2 cellular contexts compared by ENCODE assay signal in the genomic region with DNA sequence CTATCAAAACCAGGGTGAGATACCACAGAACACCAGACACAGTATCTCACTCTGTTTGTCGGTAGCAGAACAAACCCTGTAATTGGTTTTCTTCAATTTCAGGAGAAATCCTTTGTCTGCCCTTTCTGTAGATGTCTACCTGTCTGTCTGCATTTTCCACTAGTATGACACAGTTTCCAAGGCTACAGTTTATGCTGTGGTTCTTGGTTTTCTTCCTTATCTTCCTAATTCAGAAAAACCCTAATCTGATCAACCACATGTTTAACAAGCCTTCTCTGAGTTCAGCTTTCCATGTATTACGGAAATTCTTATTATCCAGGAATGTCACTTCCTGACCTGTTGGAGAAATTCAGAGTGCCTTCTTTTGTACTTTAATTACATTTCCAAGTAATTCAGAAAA.
A peak's percentile ranks its signal among the peaks of the same experiment; 100 is the strongest.
TF ChIP-seq lines count a peak whose summit lies in the region.

No MANE protein-coding gene starts in this region.

TF ChIP-seq in SK-N-SH treated with all-trans-retinoic acid at 6 μM for 48 hours, 23 proteins besides CTCF, POLR2A, EP300 and RAD21 (continued from another document):
- TF ChIP-seq, protein P1, sequence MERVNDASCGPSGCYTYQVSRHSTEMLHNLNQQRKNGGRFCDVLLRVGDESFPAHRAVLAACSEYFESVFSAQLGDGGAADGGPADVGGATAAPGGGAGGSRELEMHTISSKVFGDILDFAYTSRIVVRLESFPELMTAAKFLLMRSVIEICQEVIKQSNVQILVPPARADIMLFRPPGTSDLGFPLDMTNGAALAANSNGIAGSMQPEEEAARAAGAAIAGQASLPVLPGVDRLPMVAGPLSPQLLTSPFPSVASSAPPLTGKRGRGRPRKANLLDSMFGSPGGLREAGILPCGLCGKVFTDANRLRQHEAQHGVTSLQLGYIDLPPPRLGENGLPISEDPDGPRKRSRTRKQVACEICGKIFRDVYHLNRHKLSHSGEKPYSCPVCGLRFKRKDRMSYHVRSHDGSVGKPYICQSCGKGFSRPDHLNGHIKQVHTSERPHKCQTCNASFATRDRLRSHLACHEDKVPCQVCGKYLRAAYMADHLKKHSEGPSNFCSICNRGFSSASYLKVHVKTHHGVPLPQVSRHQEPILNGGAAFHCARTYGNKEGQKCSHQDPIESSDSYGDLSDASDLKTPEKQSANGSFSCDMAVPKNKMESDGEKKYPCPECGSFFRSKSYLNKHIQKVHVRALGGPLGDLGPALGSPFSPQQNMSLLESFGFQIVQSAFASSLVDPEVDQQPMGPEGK (CRISPR knock-in tag; IDR thresholded peaks at IDR 0.05; ENCODE audit: borderline replicate concordance): peak; percentile 18; the same call in 1 of the 2 replicates
- peak; percentile 79 for TF ChIP-seq ISL1 (CRISPR knock-in tag; IDR thresholded peaks at IDR 0.05)

TF ChIP-seq in K562, 482 proteins besides CTCF, POLR2A, EP300 and RAD21 (continued from another document):
- TF ChIP-seq, protein P2, sequence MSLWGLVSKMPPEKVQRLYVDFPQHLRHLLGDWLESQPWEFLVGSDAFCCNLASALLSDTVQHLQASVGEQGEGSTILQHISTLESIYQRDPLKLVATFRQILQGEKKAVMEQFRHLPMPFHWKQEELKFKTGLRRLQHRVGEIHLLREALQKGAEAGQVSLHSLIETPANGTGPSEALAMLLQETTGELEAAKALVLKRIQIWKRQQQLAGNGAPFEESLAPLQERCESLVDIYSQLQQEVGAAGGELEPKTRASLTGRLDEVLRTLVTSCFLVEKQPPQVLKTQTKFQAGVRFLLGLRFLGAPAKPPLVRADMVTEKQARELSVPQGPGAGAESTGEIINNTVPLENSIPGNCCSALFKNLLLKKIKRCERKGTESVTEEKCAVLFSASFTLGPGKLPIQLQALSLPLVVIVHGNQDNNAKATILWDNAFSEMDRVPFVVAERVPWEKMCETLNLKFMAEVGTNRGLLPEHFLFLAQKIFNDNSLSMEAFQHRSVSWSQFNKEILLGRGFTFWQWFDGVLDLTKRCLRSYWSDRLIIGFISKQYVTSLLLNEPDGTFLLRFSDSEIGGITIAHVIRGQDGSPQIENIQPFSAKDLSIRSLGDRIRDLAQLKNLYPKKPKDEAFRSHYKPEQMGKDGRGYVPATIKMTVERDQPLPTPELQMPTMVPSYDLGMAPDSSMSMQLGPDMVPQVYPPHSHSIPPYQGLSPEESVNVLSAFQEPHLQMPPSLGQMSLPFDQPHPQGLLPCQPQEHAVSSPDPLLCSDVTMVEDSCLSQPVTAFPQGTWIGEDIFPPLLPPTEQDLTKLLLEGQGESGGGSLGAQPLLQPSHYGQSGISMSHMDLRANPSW (CRISPR knock-in tag; IDR thresholded peaks at IDR 0.05): no peak
- TF ChIP-seq BRD9 (IDR thresholded peaks at IDR 0.05; ENCODE audit: low read depth, partially characterized antibody) (no peak), MCM2 (IDR thresholded peaks at IDR 0.05; ENCODE audit: low read depth) (no peak), FOXJ2 (tag; IDR thresholded peaks at IDR 0.05) (peak; percentile 91; the same call in 1 of the 2 replicates), ZNF589 (CRISPR knock-in tag; IDR thresholded peaks at IDR 0.05; ENCODE audit: low read depth) (0 out of 2 replicates have a peak, but pooled peaks have one; percentile 23), ESRRA (IDR thresholded peaks at IDR 0.05; ENCODE audit: borderline replicate concordance, low read depth) (peak; percentile 35; the same call in 1 of the 2 replicates), SMARCA4 (IDR thresholded peaks at IDR 0.05) (peak; percentile 47; the same call in 1 of the 2 replicates), PPARD (CRISPR knock-in tag; IDR thresholded peaks at IDR 0.05) (no peak), TEAD1 (CRISPR knock-in tag; IDR thresholded peaks at IDR 0.05) (0 out of 4 replicates have a peak, but pooled peaks of 1 of the 2 experiments have one; percentile 53), CBFA2T3 (IDR thresholded peaks at IDR 0.05) (peak; percentile 26; the same call in 1 of the 2 replicates), TEAD4 (IDR thresholded peaks at IDR 0.05; ENCODE audit: low read length) (peak; percentile 81; the same call in 1 of the 2 replicates), TEAD4 (CRISPR knock-in tag; IDR thresholded peaks at IDR 0.05; ENCODE audit: borderline replicate concordance) (no peak), HIVEP1 (CRISPR knock-in tag; IDR thresholded peaks at IDR 0.05) (no peak), RFX1 (IDR thresholded peaks at IDR 0.05) (peak; percentile 55)
TF ChIP-seq in K562: peak in this region for 12.
